1 cellular context compared by ENCODE assay signal in genomic region chr20:44442298-44443070, GRCh38.
TF ChIP-seq lines count a peak whose summit lies in the region.

No MANE protein-coding gene starts in this region.

TF ChIP-seq in K562, 482 proteins besides CTCF, POLR2A, EP300 and RAD21:
- no peak for TF ChIP-seq FOXJ3 (CRISPR knock-in tag; IDR thresholded peaks at IDR 0.05)
- TF ChIP-seq HNRNPH1 (optimal IDR thresholded peaks at IDR 0.05; ENCODE audit: low read depth, low read length) = no peak
- TF ChIP-seq CEBPG (CRISPR knock-in tag; IDR thresholded peaks at IDR 0.05) = no peak
- TF ChIP-seq CEBPG (tag; conservative IDR thresholded peaks at IDR 0.05 in 1 of 2, IDR thresholded peaks at IDR 0.05 in 1 of 2) = peak; percentile 40 to 90; a peak in 2 of 4 replicates
- peak; percentile 68 for TF ChIP-seq CEBPB (tag; IDR thresholded peaks at IDR 0.05)
- peak; percentile 63; the same call in 1 of the 2 replicates for TF ChIP-seq ZKSCAN1 (IDR thresholded peaks at IDR 0.05; ENCODE audit: low read depth, low read length)
